Comparison of ENCODE assay signal across 15 cellular contexts in genomic region chr11:82195251-82195650, GRCh38.
"Had no signal": no experiment of that assay in that cellular context is flagged by ENCODE, and none has a peak within 500 bp of the region (broad histone marks: within the 10 kb centered on the region; RNA-seq: fewer than 3 reads in every experiment).

No MANE protein-coding gene starts in this region.

- DNase-seq: activated B cell treated with CpG ODN at 0.5 μM for 24 hours; activated CD4-positive, alpha-beta T cell treated with anti-CD3 and anti-CD28 coated beads, Interleukin-2, amount 50 U/mL, for 1 hour; activated naive CD4-positive, alpha-beta T cell treated with anti-CD3 and anti-CD28 coated beads, Interleukin-2, amount 10 ng/mL, durations not matched to agents 7 days and 5 days; activated T-cell treated with anti-CD3 and anti-CD28 coated beads for 4 hours; adrenal gland; central memory CD4-positive, alpha-beta T cell; effector CD4-positive, alpha-beta T cell; lower lobe of right lung; midbrain; stimulated activated CD4-positive, alpha-beta T cell treated with anti-CD3 and anti-CD28 coated beads, Interleukin-2, amount 100 ng/mL, for 24 hours; stimulated activated naive B cell treated with anti-CD40 and anti-IgM and Interleukin-4, amounts not matched to agents 10 μg/mL and 1 μg/mL and 100 μg/mL, for 72 hours had no signal

- H3K27me3 Mint-ChIP-seq: activated B cell treated with CpG ODN at 0.5 μM for 24 hours; activated naive CD4-positive, alpha-beta T cell treated with anti-CD3 and anti-CD28 coated beads, Interleukin-2, amount 10 ng/mL, durations not matched to agents 7 days and 5 days; activated T-helper 17 cell treated with anti-CD3 and anti-CD28 coated beads, Interleukin-2, amount 50 U/mL, for 72 hours; stimulated activated naive B cell treated with anti-CD40 and anti-IgM and Interleukin-4, amounts not matched to agents 10 μg/mL and 1 μg/mL and 100 μg/mL, for 72 hours had no signal

- H3K9me3 Mint-ChIP-seq: activated B cell treated with CpG ODN at 0.5 μM for 24 hours; activated naive CD4-positive, alpha-beta T cell treated with anti-CD3 and anti-CD28 coated beads, Interleukin-2, amount 10 ng/mL, durations not matched to agents 7 days and 5 days; stimulated activated naive B cell treated with anti-CD40 and anti-IgM and Interleukin-4, amounts not matched to agents 10 μg/mL and 1 μg/mL and 100 μg/mL, for 72 hours; T-helper 1 cell treated with Interleukin-12 subunit alpha and Interleukin-12 subunit beta and Interleukin-4 antibody, amounts not matched to agents 30 μg/mL and 1 μg/mL, for 36 hours had no signal

- H3K36me3 Mint-ChIP-seq: activated naive CD4-positive, alpha-beta T cell treated with anti-CD3 and anti-CD28 coated beads, Interleukin-2, amount 10 ng/mL, durations not matched to agents 7 days and 5 days; stimulated activated naive B cell treated with anti-CD40 and anti-IgM and Interleukin-4, amounts not matched to agents 10 μg/mL and 1 μg/mL and 100 μg/mL, for 72 hours had no signal

- H3K4me3 Mint-ChIP-seq: activated B cell treated with CpG ODN at 0.5 μM for 24 hours; activated naive CD4-positive, alpha-beta T cell treated with anti-CD3 and anti-CD28 coated beads, Interleukin-2, amount 10 ng/mL, durations not matched to agents 7 days and 5 days; activated T-helper 17 cell treated with anti-CD3 and anti-CD28 coated beads, Interleukin-2, amount 50 U/mL, for 72 hours; stimulated activated naive B cell treated with anti-CD40 and anti-IgM and Interleukin-4, amounts not matched to agents 10 μg/mL and 1 μg/mL and 100 μg/mL, for 72 hours; T-helper 1 cell treated with Interleukin-12 subunit alpha and Interleukin-12 subunit beta and Interleukin-4 antibody, amounts not matched to agents 30 μg/mL and 1 μg/mL, for 36 hours had no signal

- H3K27ac Mint-ChIP-seq: activated B cell treated with CpG ODN at 0.5 μM for 24 hours; activated naive CD4-positive, alpha-beta T cell treated with anti-CD3 and anti-CD28 coated beads, Interleukin-2, amount 10 ng/mL, durations not matched to agents 7 days and 5 days; activated T-helper 17 cell treated with anti-CD3 and anti-CD28 coated beads, Interleukin-2, amount 50 U/mL, for 72 hours; stimulated activated naive B cell treated with anti-CD40 and anti-IgM and Interleukin-4, amounts not matched to agents 10 μg/mL and 1 μg/mL and 100 μg/mL, for 72 hours; T-helper 1 cell treated with Interleukin-12 subunit alpha and Interleukin-12 subunit beta and Interleukin-4 antibody, amounts not matched to agents 30 μg/mL and 1 μg/mL, for 36 hours had no signal

- ATAC-seq: activated T-helper 17 cell treated with anti-CD3 and anti-CD28 coated beads, Interleukin-2, amount 50 U/mL, for 72 hours; gastroesophageal sphincter; right cardiac atrium; stimulated activated naive B cell treated with anti-CD40 and anti-IgM and Interleukin-4, amounts not matched to agents 10 μg/mL and 1 μg/mL and 100 μg/mL, for 72 hours had no signal

- H3K4me1 Mint-ChIP-seq: activated B cell treated with CpG ODN at 0.5 μM for 24 hours; activated naive CD4-positive, alpha-beta T cell treated with anti-CD3 and anti-CD28 coated beads, Interleukin-2, amount 10 ng/mL, durations not matched to agents 7 days and 5 days; activated T-helper 17 cell treated with anti-CD3 and anti-CD28 coated beads, Interleukin-2, amount 50 U/mL, for 72 hours; stimulated activated naive B cell treated with anti-CD40 and anti-IgM and Interleukin-4, amounts not matched to agents 10 μg/mL and 1 μg/mL and 100 μg/mL, for 72 hours had no signal
